ENCODE assay signal across 29 cellular contexts in the genomic region with DNA sequence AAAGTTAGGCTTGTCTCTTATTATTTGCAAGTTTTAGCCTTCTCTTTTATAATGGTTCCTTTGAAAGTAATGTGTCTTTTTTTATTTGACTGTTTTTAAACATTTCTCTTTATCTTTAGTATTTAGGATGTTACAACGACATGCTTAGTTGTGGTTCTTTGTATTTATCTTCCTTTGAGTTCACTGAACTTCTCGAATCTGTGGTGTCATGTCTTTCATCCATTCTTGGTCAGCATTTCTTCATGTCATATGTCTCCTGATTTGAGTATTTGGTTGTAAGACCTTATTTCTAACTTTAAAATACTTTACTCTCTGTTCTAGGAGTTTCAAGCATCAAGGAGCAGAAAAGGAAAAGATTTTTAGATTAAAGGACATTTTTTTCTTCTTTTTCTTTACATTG. TPM values are rescaled to one million over a fixed set of nuclear protein-coding genes. Genes with fewer than 3 reads are reported as not detected.
DNase-seq lines count a peak whose midpoint lies in the region; ATAC-seq and TF ChIP-seq lines count a peak whose summit lies in the region.
"Had no signal": no experiment of that assay in that cellular context is flagged by ENCODE, and none has a peak within 500 bp of the region (broad histone marks: within the 10 kb centered on the region; RNA-seq: fewer than 3 reads in every experiment).

No MANE protein-coding gene starts in this region.

- intact Hi-C loops in left colon (cut with DNase I, micrococcal nuclease), result loop anchor here in 1 of 2 donors (5.0 kb wide), 1 partner anchor 393 kb away; no protein-coding TSS in a partner anchor

- ATAC-seq in left colon, result no peak
- ATAC-seq: A549; CD8-positive, alpha-beta T cell had no signal

- H3K36me3 ChIP-seq in HEK293 (ENCODE audit: control insufficient read depth in 2 of 2, insufficient read depth in 1 of 2, low read length in 2 of 2), result no peaks in the 10 kb centered on the region
- H3K36me3 ChIP-seq: BE2C; BLaER1; BLaER1 treated with 17β-estradiol and CSF1 and Interleukin-3, amounts not matched to agents 10 nM and 100 nM had no signal

- no peak for DNase-seq in left colon
- DNase-seq: 8988T; ACHN; AML-193; BE2C; C1 segment of cervical spinal cord; Caco-2; Calu3; CD4-positive, alpha-beta memory T cell; CD4-positive, alpha-beta T cell; CD4-positive, CD25-positive, alpha-beta regulatory T cell; CD8-positive, alpha-beta memory T cell; CD8-positive, alpha-beta T cell; COR-L47; DMS 273 treated with DMSO at 0.1 percent for 48 hours; DMS153; DMS53; DMS79; DMS79 treated with DMSO at 0.1 percent for 48 hours; DND-41; EL had no signal

- H3K4me3 ChIP-seq in HEK293 (ENCODE audit: low read depth, low read length), result no peak overlapping the region
- H3K4me3 ChIP-seq: A549; BLaER1; BLaER1 treated with 17β-estradiol and CSF1 and Interleukin-3, amounts not matched to agents 10 nM and 100 nM had no signal

- POLR2A ChIA-PET in HEK293 (lab: Yijun Ruan, JAX), result no interaction called here

- H3K4me1 ChIP-seq in HEK293 (ENCODE audit: control insufficient read depth, insufficient read depth, low read length), result no peaks in the 10 kb centered on the region
- H3K4me1 ChIP-seq: A549; BE2C; BLaER1; BLaER1 treated with 17β-estradiol and CSF1 and Interleukin-3, amounts not matched to agents 10 nM and 100 nM had no signal

- CTCF ChIA-PET in HEK293 (lab: Yijun Ruan, JAX), result interaction anchor here (1.2 kb wide), 1 partner anchor 333 kb away, joined by 3 read pairs; no protein-coding TSS in a partner anchor

- no peak overlapping the region for H3K27ac ChIP-seq in HEK293 (ENCODE audit: extremely low read depth, low read depth, low read length)
- H3K27ac ChIP-seq: 22Rv1; A549; BLaER1; BLaER1 treated with 17β-estradiol and CSF1 and Interleukin-3, amounts not matched to agents 10 nM and 100 nM; C4-2B had no signal

- no peak for TF ChIP-seq CTCF in HEK293 (tag by site-specific recombination; IDR thresholded peaks at IDR 0.05)

- no peaks in the 10 kb centered on the region for H3K9me3 ChIP-seq in HEK293 (ENCODE audit: control insufficient read depth, insufficient read depth, low read depth, low read length)
- H3K9me3 ChIP-seq: BE2C had no signal

TF ChIP-seq in HEK293, 187 proteins besides CTCF, POLR2A, EP300 and RAD21:
- TF ChIP-seq ZNF558 (tag by site-specific recombination; IDR thresholded peaks at IDR 0.05), result peak; percentile 98
- TF ChIP-seq, protein P1, sequence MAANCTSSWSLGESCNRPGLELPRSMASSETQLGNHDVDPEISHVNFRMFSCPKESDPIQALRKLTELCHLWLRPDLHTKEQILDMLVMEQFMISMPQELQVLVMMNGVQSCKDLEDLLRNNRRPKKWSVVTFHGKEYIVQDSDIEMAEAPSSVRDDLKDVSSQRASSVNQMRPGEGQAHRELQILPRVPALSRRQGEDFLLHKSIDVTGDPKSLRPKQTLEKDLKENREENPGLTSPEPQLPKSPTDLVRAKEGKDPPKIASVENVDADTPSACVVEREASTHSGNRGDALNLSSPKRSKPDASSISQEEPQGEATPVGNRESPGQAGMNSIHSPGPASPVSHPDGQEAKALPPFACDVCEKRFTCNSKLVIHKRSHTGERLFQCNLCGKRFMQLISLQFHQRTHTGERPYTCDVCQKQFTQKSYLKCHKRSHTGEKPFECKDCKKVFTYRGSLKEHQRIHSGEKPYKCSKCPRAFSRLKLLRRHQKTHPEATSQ (tag by site-specific recombination; IDR thresholded peaks at IDR 0.05), result no peak
- TF ChIP-seq, protein P2, sequence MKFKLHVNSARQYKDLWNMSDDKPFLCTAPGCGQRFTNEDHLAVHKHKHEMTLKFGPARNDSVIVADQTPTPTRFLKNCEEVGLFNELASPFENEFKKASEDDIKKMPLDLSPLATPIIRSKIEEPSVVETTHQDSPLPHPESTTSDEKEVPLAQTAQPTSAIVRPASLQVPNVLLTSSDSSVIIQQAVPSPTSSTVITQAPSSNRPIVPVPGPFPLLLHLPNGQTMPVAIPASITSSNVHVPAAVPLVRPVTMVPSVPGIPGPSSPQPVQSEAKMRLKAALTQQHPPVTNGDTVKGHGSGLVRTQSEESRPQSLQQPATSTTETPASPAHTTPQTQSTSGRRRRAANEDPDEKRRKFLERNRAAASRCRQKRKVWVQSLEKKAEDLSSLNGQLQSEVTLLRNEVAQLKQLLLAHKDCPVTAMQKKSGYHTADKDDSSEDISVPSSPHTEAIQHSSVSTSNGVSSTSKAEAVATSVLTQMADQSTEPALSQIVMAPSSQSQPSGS (tag by site-specific recombination; IDR thresholded peaks at IDR 0.05; ENCODE audit: low read depth), result no peak

RNA-seq across cellular contexts. Expression of gene BARX2, which starts 15.9 kb away (rescaled TPM):
- 10 to 100 TPM; 11.6 to 31.3 TPM for total RNA-seq in left colon
- total RNA-seq: A172; B cell; CD4-positive, alpha-beta memory T cell; CD4-positive, alpha-beta T cell; CD4-positive, CD25-positive, alpha-beta regulatory T cell; CD8-positive, alpha-beta memory T cell; CD8-positive, alpha-beta T cell had no signal
